ENCODE assay signal across 13 cellular contexts in genomic region chr3:177906573-177907229, GRCh38.
DNase-seq lines count a peak whose midpoint lies in the region; ATAC-seq and TF ChIP-seq lines count a peak whose summit lies in the region.
"Had no signal": no experiment of that assay in that cellular context is flagged by ENCODE, and none has a peak within 500 bp of the region (broad histone marks: within the 10 kb centered on the region; RNA-seq: fewer than 3 reads in every experiment).

No MANE protein-coding gene starts in this region.

- TF ChIP-seq EP300 in neural cell (conservative IDR thresholded peaks at IDR 0.05; ENCODE audit: poor library complexity, severe bottlenecking), result no peak

- TF ChIP-seq RAD21 in neural cell (conservative IDR thresholded peaks at IDR 0.05), result no peak

- no peaks in the 10 kb centered on the region for H4K20me1 ChIP-seq in neural cell (ENCODE audit: insufficient read depth)

- H3K9me3 ChIP-seq in right atrium auricular region (no peaks in the 10 kb centered on the region), neural cell (ENCODE audit: low read length) (no peaks in the 10 kb centered on the region), aorta (ENCODE audit: control insufficient read depth, low read length) (no peaks in the 10 kb centered on the region)

- H3K27me3 ChIP-seq in right atrium auricular region, result no peaks in the 10 kb centered on the region
- H3K27me3 ChIP-seq in dorsolateral prefrontal cortex, result no peaks in the 10 kb centered on the region
- no peaks in the 10 kb centered on the region for H3K27me3 ChIP-seq in neural cell (ENCODE audit: insufficient read depth, low read depth, low read length)
- no peaks in the 10 kb centered on the region for H3K27me3 ChIP-seq in aorta (ENCODE audit: control insufficient read depth in 1 of 2, insufficient read depth in 2 of 2, low read length in 1 of 2)

- H3K4me1 ChIP-seq in right atrium auricular region, result peaks cover 0 to 22% of the 10 kb centered on the region in 2 donors
- peaks cover 2 to 16% of the 10 kb centered on the region in 2 donors for H3K4me1 ChIP-seq in aorta (ENCODE audit: control insufficient read depth in 1 of 2, insufficient read depth in 2 of 2, low read length in 2 of 2)

- no peaks in the 10 kb centered on the region for H3K79me2 ChIP-seq in neural cell (replicated peaks; ENCODE audit: insufficient read depth, low read length)

- 52 to 54% methylated on average over 5 of the region's 5 CpGs for WGBS in aorta, 2 donors

- intact Hi-C loops in cardiac septum (cut with DNase I) (no loop called here), dorsolateral prefrontal cortex (cut with DNase I) (no loop called here), aorta (cut with DNase I) (loop anchor here (5.0 to 10.0 kb wide), 3 partner anchors 418 to 544 kb away; no protein-coding TSS in a partner anchor)

- ATAC-seq in aorta (ENCODE audit: low FRiP score) (no peak), GM18858 (IDR thresholded peaks at IDR 0.05; ENCODE audit: unreplicated experiment) (no peak)
- ATAC-seq: GM12878 had no signal

- no peak for TF ChIP-seq CTCF in right atrium auricular region (IDR thresholded peaks at IDR 0.05)
- no peak for TF ChIP-seq CTCF in dorsolateral prefrontal cortex (IDR thresholded peaks at IDR 0.05 in 54 of 56, conservative IDR thresholded peaks at IDR 0.05 in 2 of 56; ENCODE audit: low read depth in 1 of 56, partially characterized antibody in 56 of 56)
- TF ChIP-seq CTCF in neural cell (IDR thresholded peaks at IDR 0.05; ENCODE audit: poor library complexity, severe bottlenecking), result no peak

- H3K27ac ChIP-seq in right atrium auricular region (peak overlapping the region; percentile 13 to 21), dorsolateral prefrontal cortex (peak overlapping the region in 57 of 59 donors; percentile 1 to 93 (median 80)), neural cell (ENCODE audit: low read length) (peak overlapping the region; percentile 3), aorta (ENCODE audit: low read depth in 1 of 2, low read length in 2 of 2) (peak overlapping the region; percentile 87 to 97)

- DNase-seq in right atrium auricular region (ENCODE audit: low spot score) (no peak), cardiac septum (ENCODE audit: low spot score) (no peak), dorsolateral prefrontal cortex (no peak), aorta (no peak), foreskin melanocyte (no peak)
- no peak for DNase-seq in activated naive CD4-positive, alpha-beta T cell treated with Interleukin-2 at 50 U/mL for 16 hours
- DNase-seq: DMS153, H9, NCI-H1417, NCI-H526 treated with DMSO at 0.1 percent for 48 hours had no signal

- no peak overlapping the region for H3K4me2 ChIP-seq in neural cell (ENCODE audit: low read length)

- H3K9ac ChIP-seq in neural cell (ENCODE audit: low read length), result no peak overlapping the region

- no peaks in the 10 kb centered on the region for H3F3A ChIP-seq in neural cell (ENCODE audit: insufficient read depth, low read length, poor library complexity, severe bottlenecking)

- H3K4me3 ChIP-seq in right atrium auricular region (no peak overlapping the region), dorsolateral prefrontal cortex (no peak overlapping the region), neural cell (ENCODE audit: low read length) (no peak overlapping the region), aorta (ENCODE audit: low read length in 2 of 2) (no peak overlapping the region)
- H3K4me3 ChIP-seq: GM12878 had no signal

- no peak overlapping the region for H2AFZ ChIP-seq in neural cell (ENCODE audit: low read depth, low read length)

- H3K9me2 ChIP-seq in neural cell (ENCODE audit: insufficient read depth, low read length), result no peaks in the 10 kb centered on the region

- H3K36me3 ChIP-seq in right atrium auricular region (no peaks in the 10 kb centered on the region), neural cell (ENCODE audit: insufficient read depth, low read length) (no peaks in the 10 kb centered on the region), aorta (ENCODE audit: control insufficient read depth in 1 of 2, insufficient read depth in 2 of 2, low read length in 1 of 2) (no peaks in the 10 kb centered on the region)

TF ChIP-seq in neural cell, 6 proteins besides CTCF, POLR2A, EP300 and RAD21:
- TF ChIP-seq SMC3 (conservative IDR thresholded peaks at IDR 0.05; ENCODE audit: poor library complexity), result no peak
- TF ChIP-seq REST (IDR thresholded peaks at IDR 0.05; ENCODE audit: borderline replicate concordance), result no peak
- no peak for TF ChIP-seq TAF1 (IDR thresholded peaks at IDR 0.05; ENCODE audit: low read depth)
- TF ChIP-seq EZH2 (IDR thresholded peaks at IDR 0.05; ENCODE audit: borderline replicate concordance, insufficient read depth, low read length, poor library complexity, severe bottlenecking), result no peak
- TF ChIP-seq MXI1 (conservative IDR thresholded peaks at IDR 0.05; ENCODE audit: poor library complexity, severe bottlenecking), result no peak
- TF ChIP-seq POLR2AphosphoS5 (IDR thresholded peaks at IDR 0.05), result no peak

Comparison
In these comparisons a context has a peak if more than half of its experiments do, and no peak if none do; other contexts are left out.
1. H3K27ac ChIP-seq: peak in every context shown above with its lines; median percentile 92 in aorta; 80 in dorsolateral prefrontal cortex; 17 in right atrium auricular region; 3 in neural cell.
2. intact Hi-C loops: an anchor here in aorta (5.0 to 10.0 kb wide); none called in cardiac septum and dorsolateral prefrontal cortex.